ENCODE assay signal across 2 cellular contexts in the genomic region with DNA sequence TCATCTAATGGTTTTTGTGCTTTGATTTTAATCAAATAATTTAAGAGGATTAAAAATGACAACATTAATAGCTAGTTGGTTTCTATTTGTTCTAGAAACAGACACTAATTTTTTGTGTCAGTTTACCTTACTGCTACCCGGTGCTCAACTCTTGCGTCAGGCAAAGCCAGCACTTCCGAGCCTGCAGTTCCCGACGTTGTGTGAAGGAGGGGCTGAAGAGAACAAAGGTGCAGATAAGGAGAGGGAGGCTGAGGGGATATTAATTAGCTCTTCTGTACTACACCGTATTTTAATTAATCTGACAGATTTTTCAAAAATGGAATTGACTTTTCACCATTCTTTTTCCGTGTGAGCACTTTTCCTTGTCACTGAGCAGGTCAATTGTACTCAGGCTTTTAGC.
TF ChIP-seq lines count a peak whose summit lies in the region.

No MANE protein-coding gene starts in this region.

TF ChIP-seq in GM23338, 12 proteins besides CTCF, POLR2A, EP300 and RAD21 (continued from another document):
- TF ChIP-seq POLR2AphosphoS5 (IDR thresholded peaks at IDR 0.05; ENCODE audit: low read depth) (no peak), NANOG (IDR thresholded peaks at IDR 0.05; ENCODE audit: borderline replicate concordance) (no peak), EZH2 (IDR thresholded peaks at IDR 0.05; ENCODE audit: low read depth, unreplicated experiment) (no peak), STAT1 (IDR thresholded peaks at IDR 0.05; ENCODE audit: unreplicated experiment) (no peak), JUNB (IDR thresholded peaks at IDR 0.05; ENCODE audit: unreplicated experiment) (no peak), EZH2phosphoT487 (IDR thresholded peaks at IDR 0.05; ENCODE audit: unreplicated experiment) (no peak)
- TF ChIP-seq, protein P1, sequence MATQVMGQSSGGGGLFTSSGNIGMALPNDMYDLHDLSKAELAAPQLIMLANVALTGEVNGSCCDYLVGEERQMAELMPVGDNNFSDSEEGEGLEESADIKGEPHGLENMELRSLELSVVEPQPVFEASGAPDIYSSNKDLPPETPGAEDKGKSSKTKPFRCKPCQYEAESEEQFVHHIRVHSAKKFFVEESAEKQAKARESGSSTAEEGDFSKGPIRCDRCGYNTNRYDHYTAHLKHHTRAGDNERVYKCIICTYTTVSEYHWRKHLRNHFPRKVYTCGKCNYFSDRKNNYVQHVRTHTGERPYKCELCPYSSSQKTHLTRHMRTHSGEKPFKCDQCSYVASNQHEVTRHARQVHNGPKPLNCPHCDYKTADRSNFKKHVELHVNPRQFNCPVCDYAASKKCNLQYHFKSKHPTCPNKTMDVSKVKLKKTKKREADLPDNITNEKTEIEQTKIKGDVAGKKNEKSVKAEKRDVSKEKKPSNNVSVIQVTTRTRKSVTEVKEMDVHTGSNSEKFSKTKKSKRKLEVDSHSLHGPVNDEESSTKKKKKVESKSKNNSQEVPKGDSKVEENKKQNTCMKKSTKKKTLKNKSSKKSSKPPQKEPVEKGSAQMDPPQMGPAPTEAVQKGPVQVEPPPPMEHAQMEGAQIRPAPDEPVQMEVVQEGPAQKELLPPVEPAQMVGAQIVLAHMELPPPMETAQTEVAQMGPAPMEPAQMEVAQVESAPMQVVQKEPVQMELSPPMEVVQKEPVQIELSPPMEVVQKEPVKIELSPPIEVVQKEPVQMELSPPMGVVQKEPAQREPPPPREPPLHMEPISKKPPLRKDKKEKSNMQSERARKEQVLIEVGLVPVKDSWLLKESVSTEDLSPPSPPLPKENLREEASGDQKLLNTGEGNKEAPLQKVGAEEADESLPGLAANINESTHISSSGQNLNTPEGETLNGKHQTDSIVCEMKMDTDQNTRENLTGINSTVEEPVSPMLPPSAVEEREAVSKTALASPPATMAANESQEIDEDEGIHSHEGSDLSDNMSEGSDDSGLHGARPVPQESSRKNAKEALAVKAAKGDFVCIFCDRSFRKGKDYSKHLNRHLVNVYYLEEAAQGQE (IDR thresholded peaks at IDR 0.05; ENCODE audit: unreplicated experiment), result no peak
- TF ChIP-seq, protein P2, sequence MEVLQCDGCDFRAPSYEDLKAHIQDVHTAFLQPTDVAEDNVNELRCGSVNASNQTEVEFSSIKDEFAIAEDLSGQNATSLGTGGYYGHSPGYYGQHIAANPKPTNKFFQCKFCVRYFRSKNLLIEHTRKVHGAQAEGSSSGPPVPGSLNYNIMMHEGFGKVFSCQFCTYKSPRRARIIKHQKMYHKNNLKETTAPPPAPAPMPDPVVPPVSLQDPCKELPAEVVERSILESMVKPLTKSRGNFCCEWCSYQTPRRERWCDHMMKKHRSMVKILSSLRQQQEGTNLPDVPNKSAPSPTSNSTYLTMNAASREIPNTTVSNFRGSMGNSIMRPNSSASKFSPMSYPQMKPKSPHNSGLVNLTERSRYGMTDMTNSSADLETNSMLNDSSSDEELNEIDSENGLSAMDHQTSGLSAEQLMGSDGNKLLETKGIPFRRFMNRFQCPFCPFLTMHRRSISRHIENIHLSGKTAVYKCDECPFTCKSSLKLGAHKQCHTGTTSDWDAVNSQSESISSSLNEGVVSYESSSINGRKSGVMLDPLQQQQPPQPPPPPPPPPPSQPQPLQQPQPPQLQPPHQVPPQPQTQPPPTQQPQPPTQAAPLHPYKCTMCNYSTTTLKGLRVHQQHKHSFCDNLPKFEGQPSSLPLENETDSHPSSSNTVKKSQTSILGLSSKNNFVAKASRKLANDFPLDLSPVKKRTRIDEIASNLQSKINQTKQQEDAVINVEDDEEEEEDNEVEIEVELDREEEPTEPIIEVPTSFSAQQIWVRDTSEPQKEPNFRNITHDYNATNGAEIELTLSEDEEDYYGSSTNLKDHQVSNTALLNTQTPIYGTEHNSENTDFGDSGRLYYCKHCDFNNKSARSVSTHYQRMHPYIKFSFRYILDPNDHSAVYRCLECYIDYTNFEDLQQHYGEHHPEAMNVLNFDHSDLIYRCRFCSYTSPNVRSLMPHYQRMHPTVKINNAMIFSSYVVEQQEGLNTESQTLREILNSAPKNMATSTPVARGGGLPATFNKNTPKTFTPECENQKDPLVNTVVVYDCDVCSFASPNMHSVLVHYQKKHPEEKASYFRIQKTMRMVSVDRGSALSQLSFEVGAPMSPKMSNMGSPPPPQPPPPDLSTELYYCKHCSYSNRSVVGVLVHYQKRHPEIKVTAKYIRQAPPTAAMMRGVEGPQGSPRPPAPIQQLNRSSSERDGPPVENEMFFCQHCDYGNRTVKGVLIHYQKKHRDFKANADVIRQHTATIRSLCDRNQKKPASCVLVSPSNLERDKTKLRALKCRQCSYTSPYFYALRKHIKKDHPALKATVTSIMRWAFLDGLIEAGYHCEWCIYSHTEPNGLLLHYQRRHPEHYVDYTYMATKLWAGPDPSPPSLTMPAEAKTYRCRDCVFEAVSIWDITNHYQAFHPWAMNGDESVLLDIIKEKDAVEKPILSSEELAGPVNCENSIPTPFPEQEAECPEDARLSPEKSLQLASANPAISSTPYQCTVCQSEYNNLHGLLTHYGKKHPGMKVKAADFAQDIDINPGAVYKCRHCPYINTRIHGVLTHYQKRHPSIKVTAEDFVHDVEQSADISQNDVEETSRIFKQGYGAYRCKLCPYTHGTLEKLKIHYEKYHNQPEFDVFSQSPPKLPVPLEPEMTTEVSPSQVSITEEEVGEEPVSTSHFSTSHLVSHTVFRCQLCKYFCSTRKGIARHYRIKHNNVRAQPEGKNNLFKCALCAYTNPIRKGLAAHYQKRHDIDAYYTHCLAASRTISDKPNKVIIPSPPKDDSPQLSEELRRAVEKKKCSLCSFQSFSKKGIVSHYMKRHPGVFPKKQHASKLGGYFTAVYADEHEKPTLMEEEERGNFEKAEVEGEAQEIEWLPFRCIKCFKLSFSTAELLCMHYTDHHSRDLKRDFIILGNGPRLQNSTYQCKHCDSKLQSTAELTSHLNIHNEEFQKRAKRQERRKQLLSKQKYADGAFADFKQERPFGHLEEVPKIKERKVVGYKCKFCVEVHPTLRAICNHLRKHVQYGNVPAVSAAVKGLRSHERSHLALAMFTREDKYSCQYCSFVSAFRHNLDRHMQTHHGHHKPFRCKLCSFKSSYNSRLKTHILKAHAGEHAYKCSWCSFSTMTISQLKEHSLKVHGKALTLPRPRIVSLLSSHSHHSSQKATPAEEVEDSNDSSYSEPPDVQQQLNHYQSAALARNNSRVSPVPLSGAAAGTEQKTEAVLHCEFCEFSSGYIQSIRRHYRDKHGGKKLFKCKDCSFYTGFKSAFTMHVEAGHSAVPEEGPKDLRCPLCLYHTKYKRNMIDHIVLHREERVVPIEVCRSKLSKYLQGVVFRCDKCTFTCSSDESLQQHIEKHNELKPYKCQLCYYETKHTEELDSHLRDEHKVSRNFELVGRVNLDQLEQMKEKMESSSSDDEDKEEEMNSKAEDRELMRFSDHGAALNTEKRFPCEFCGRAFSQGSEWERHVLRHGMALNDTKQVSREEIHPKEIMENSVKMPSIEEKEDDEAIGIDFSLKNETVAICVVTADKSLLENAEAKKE (CRISPR knock-in tag; IDR thresholded peaks at IDR 0.05), result no peak

TF ChIP-seq in K562, 482 proteins besides CTCF, POLR2A, EP300 and RAD21 (continued from another document):
- TF ChIP-seq TBP (optimal IDR thresholded peaks at IDR 0.05; ENCODE audit: low read depth, low read length) (no peak), GTF2A2 (tag; IDR thresholded peaks at IDR 0.05) (no peak), ZFP1 (CRISPR knock-in tag; IDR thresholded peaks at IDR 0.05) (no peak), XRCC5 (IDR thresholded peaks at IDR 0.05; ENCODE audit: low read depth, low read length) (no peak), FUS (optimal IDR thresholded peaks at IDR 0.05; ENCODE audit: low read depth, low read length) (no peak), ZNF253 (CRISPR knock-in tag; conservative IDR thresholded peaks at IDR 0.05) (no peak)
- TF ChIP-seq, protein P3, sequence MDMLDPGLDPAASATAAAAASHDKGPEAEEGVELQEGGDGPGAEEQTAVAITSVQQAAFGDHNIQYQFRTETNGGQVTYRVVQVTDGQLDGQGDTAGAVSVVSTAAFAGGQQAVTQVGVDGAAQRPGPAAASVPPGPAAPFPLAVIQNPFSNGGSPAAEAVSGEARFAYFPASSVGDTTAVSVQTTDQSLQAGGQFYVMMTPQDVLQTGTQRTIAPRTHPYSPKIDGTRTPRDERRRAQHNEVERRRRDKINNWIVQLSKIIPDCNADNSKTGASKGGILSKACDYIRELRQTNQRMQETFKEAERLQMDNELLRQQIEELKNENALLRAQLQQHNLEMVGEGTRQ (CRISPR knock-in tag; IDR thresholded peaks at IDR 0.05), result no peak
TF ChIP-seq in K562: peak in this region for 0.
